In genomic region chr17:71472809-71473789, GRCh38 we compare ENCODE assay signal across 8 cellular contexts.
DNase-seq lines count a peak whose midpoint lies in the region; ATAC-seq and TF ChIP-seq lines count a peak whose summit lies in the region.

No MANE protein-coding gene starts in this region.

- peak; percentile 60 for ATAC-seq in HG02642 (IDR thresholded peaks at IDR 0.05; ENCODE audit: poor library complexity, unreplicated experiment)
- ATAC-seq in HG02840 (IDR thresholded peaks at IDR 0.05; ENCODE audit: low FRiP score, unreplicated experiment) = no peak
- ATAC-seq in GM21723 (IDR thresholded peaks at IDR 0.05; ENCODE audit: unreplicated experiment) = no peak

- peak; percentile 82 for DNase-seq in ELR (ENCODE audit: low read depth)
- peak; percentile 65 for DNase-seq in NCI-H2171 treated with DMSO at 0.1 percent for 48 hours (lab: John Stamatoyannopoulos, UW)
- DNase-seq in brain microvascular endothelial cell = peak; percentile 16
- peak; percentile 64 for DNase-seq in kidney tubule cell (ENCODE audit: low spot score)
- no peak for DNase-seq in OCI-M2 (lab: John Stamatoyannopoulos, UW; ENCODE audit: unreplicated experiment)

- in situ Hi-C loops in brain microvascular endothelial cell (cut with HindIII; ENCODE audit: low pct_ligation_motif_present, low sequenced_read_pairs) = no loop called here

- no peak overlapping the region for H3K4me3 ChIP-seq in brain microvascular endothelial cell (ENCODE audit: low read depth, low read length)

- no peaks in the 10 kb centered on the region for H3K36me3 ChIP-seq in brain microvascular endothelial cell (replicated peaks)

- H3K27me3 ChIP-seq in brain microvascular endothelial cell (replicated peaks) = no peaks in the 10 kb centered on the region

- no peak overlapping the region for H3K27ac ChIP-seq in brain microvascular endothelial cell

- TF ChIP-seq CTCF in brain microvascular endothelial cell (IDR thresholded peaks at IDR 0.05; ENCODE audit: low read depth, low read length, missing control alignments) = peak; percentile 78
